23 cellular contexts compared by ENCODE assay signal in the genomic region with DNA sequence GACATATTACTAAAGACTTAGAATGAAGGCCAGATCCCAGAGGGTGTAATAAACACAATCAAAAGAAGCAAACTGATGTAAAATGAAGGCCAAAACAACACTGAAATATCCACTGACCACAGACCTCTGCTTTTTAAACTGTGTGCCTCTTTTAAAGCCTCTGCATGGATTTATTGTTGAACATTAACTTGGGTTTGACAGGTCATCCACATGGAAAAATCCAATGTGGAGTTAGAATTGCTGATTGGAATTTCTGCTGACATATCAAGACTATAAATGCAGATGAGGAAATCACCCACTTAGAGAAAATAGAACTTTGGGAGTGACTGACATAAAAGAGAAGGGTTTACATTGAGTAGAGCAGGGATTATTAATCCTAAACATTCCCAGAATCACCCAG.
"Had no signal": no experiment of that assay in that cellular context is flagged by ENCODE, and none has a peak within 500 bp of the region (broad histone marks: within the 10 kb centered on the region; RNA-seq: fewer than 3 reads in every experiment).

No MANE protein-coding gene starts in this region.

- H3K27ac ChIP-seq: dorsolateral prefrontal cortex, epithelial cell of prostate, heart left ventricle, sigmoid colon, tibial artery had no signal

- H3K4me1 ChIP-seq: heart left ventricle, sigmoid colon, tibial artery had no signal

- H3K4me1 Mint-ChIP-seq: activated CD4-positive, alpha-beta T cell treated with anti-CD3 and anti-CD28 coated beads for 36 hours; activated naive CD8-positive, alpha-beta T cell treated with anti-CD3 and anti-CD28 coated beads, Interleukin-2, amount 10 ng/mL, durations not matched to agents 7 days and 5 days; activated T-helper 17 cell treated with anti-CD3 and anti-CD28 coated beads, Interleukin-2, amount 50 U/mL, for 72 hours; stimulated activated naive B cell treated with anti-CD40 and anti-IgM and Interleukin-4, amounts not matched to agents 10 μg/mL and 1 μg/mL and 100 μg/mL, for 72 hours; WTC11 had no signal

- H3K9me3 Mint-ChIP-seq: brain had no signal

- FAIRE-seq: colon, TTC549, urothelium cell line had no signal

- H3K27me3 ChIP-seq: dorsolateral prefrontal cortex, heart left ventricle, sigmoid colon, tibial artery had no signal

- H3K9me3 ChIP-seq: heart left ventricle, sigmoid colon, tibial artery had no signal

- H3K36me3 ChIP-seq: heart left ventricle, sigmoid colon, tibial artery had no signal

- H3K27me3 Mint-ChIP-seq: activated CD4-positive, alpha-beta T cell treated with anti-CD3 and anti-CD28 coated beads for 36 hours; activated naive CD8-positive, alpha-beta T cell treated with anti-CD3 and anti-CD28 coated beads, Interleukin-2, amount 10 ng/mL, durations not matched to agents 7 days and 5 days; activated T-helper 17 cell treated with anti-CD3 and anti-CD28 coated beads, Interleukin-2, amount 50 U/mL, for 72 hours; brain; stimulated activated naive B cell treated with anti-CD40 and anti-IgM and Interleukin-4, amounts not matched to agents 10 μg/mL and 1 μg/mL and 100 μg/mL, for 72 hours had no signal

- H3K4me3 Mint-ChIP-seq: activated CD4-positive, alpha-beta T cell treated with anti-CD3 and anti-CD28 coated beads for 36 hours; activated naive CD8-positive, alpha-beta T cell treated with anti-CD3 and anti-CD28 coated beads, Interleukin-2, amount 10 ng/mL, durations not matched to agents 7 days and 5 days; activated T-helper 17 cell treated with anti-CD3 and anti-CD28 coated beads, Interleukin-2, amount 50 U/mL, for 72 hours; brain; neural crest cell; stimulated activated naive B cell treated with anti-CD40 and anti-IgM and Interleukin-4, amounts not matched to agents 10 μg/mL and 1 μg/mL and 100 μg/mL, for 72 hours; T-helper 2 cell treated with Interferon-gamma antibody and Interleukin-4, amounts not matched to agents 5 μg/mL and 100 μg/mL, for 36 hours; WTC11 had no signal

- H3K36me3 Mint-ChIP-seq: activated naive CD8-positive, alpha-beta T cell treated with anti-CD3 and anti-CD28 coated beads, Interleukin-2, amount 10 ng/mL, durations not matched to agents 7 days and 5 days; brain; stimulated activated naive B cell treated with anti-CD40 and anti-IgM and Interleukin-4, amounts not matched to agents 10 μg/mL and 1 μg/mL and 100 μg/mL, for 72 hours had no signal

- H3K27ac Mint-ChIP-seq: activated CD4-positive, alpha-beta T cell treated with anti-CD3 and anti-CD28 coated beads for 36 hours; activated naive CD8-positive, alpha-beta T cell treated with anti-CD3 and anti-CD28 coated beads, Interleukin-2, amount 10 ng/mL, durations not matched to agents 7 days and 5 days; activated T-helper 17 cell treated with anti-CD3 and anti-CD28 coated beads, Interleukin-2, amount 50 U/mL, for 72 hours; stimulated activated naive B cell treated with anti-CD40 and anti-IgM and Interleukin-4, amounts not matched to agents 10 μg/mL and 1 μg/mL and 100 μg/mL, for 72 hours; T-helper 2 cell treated with Interferon-gamma antibody and Interleukin-4, amounts not matched to agents 5 μg/mL and 100 μg/mL, for 36 hours; WTC11 had no signal

- H3K4me3 ChIP-seq: dorsolateral prefrontal cortex, heart left ventricle, lung, sigmoid colon, tibial artery had no signal

- ATAC-seq: activated CD4-positive, alpha-beta T cell treated with anti-CD3 and anti-CD28 coated beads for 36 hours; activated T-helper 17 cell treated with anti-CD3 and anti-CD28 coated beads, Interleukin-2, amount 50 U/mL, for 72 hours; heart left ventricle; left cardiac atrium; stimulated activated naive B cell treated with anti-CD40 and anti-IgM and Interleukin-4, amounts not matched to agents 10 μg/mL and 1 μg/mL and 100 μg/mL, for 72 hours; WTC11 had no signal

- DNase-seq: activated CD4-positive, alpha-beta T cell treated with anti-CD3 and anti-CD28 coated beads for 36 hours; activated CD4-positive, alpha-beta T cell treated with anti-CD3 and anti-CD28 coated beads, Interleukin-2, amount 50 U/mL, for 48 hours; activated naive CD4-positive, alpha-beta T cell; activated naive CD8-positive, alpha-beta T cell treated with anti-CD3 and anti-CD28 coated beads, Interleukin-2, amount 10 ng/mL, durations not matched to agents 7 days and 5 days; caudate nucleus; dorsolateral prefrontal cortex; foreskin melanocyte; heart left ventricle; left cardiac atrium; midbrain; sigmoid colon; stimulated activated naive B cell treated with anti-CD40 and anti-IgM and Interleukin-4, amounts not matched to agents 10 μg/mL and 1 μg/mL and 100 μg/mL, for 72 hours; tibial artery had no signal
